Comparison of ENCODE assay signal across 1 cellular context in genomic region chr1:195336718-195337269, GRCh38.
TF ChIP-seq lines count a peak whose summit lies in the region.

No MANE protein-coding gene starts in this region.

TF ChIP-seq in HCT116, 20 proteins besides CTCF, POLR2A, EP300 and RAD21 (continued from another document):
- TF ChIP-seq REST (IDR thresholded peaks at IDR 0.05; ENCODE audit: low read depth) (no peak), ATF3 (IDR thresholded peaks at IDR 0.05) (no peak), SIN3A (IDR thresholded peaks at IDR 0.05; ENCODE audit: low read depth) (no peak), EGR1 (IDR thresholded peaks at IDR 0.05; ENCODE audit: low read depth) (no peak), SP1 (IDR thresholded peaks at IDR 0.05; ENCODE audit: low read depth) (no peak), ZFX (IDR thresholded peaks at IDR 0.05) (no peak), CEBPB (IDR thresholded peaks at IDR 0.05; ENCODE audit: low read depth) (no peak)
